ENCODE assay signal across 9 cellular contexts in the genomic region with DNA sequence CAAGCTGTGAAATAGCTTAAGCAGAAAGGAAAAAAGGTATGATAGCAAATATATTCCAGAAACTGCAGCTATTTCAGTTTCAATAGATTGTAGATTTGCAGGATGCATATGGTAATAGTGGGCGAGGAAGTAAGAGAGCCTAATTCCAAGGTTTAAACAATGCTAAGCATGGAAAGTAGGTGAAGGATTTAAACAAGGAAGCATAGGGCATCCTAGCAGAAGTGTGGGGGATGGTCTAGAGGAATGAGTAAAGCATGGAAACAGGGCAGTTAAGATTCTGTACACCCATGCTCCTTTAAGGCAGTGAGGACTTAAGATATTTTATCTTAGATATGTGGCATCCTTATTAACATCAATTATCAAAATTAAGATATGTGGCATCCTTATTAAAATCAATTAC. TPM values are rescaled to one million over a fixed set of nuclear protein-coding genes. Genes with fewer than 3 reads are reported as not detected.
DNase-seq lines count a peak whose midpoint lies in the region; ATAC-seq, FAIRE-seq and TF ChIP-seq lines count a peak whose summit lies in the region.
"Had no signal": no experiment of that assay in that cellular context is flagged by ENCODE, and none has a peak within 500 bp of the region (broad histone marks: within the 10 kb centered on the region; RNA-seq: fewer than 3 reads in every experiment).

No MANE protein-coding gene starts in this region.

- H3K27me3 ChIP-seq in cardiac muscle cell (no peaks in the 10 kb centered on the region), thoracic aorta (replicated peaks; ENCODE audit: insufficient read depth) (no peaks in the 10 kb centered on the region), left lung (no peaks in the 10 kb centered on the region)

- H3K4me3 ChIP-seq in cardiac muscle cell (peak overlapping the region; percentile 58), kidney (ENCODE audit: low read length in 2 of 2) (peak overlapping the region; percentile 92 to 95), thoracic aorta (peak overlapping the region; percentile 96), left lung (peak overlapping the region in 1 of 2 donors; percentile 97)

- H3K36me3 Mint-ChIP-seq in activated T-helper 1 cell treated with anti-CD3 and anti-CD28 coated beads, Interleukin-12 subunit alpha, Interleukin-12 subunit beta, Interleukin-2, Interleukin-4 antibody, amounts not matched to agents 30 ng/mL and 10 ng/mL and 1 ng/mL, durations not matched to agents 14 hours and 24 hours and 36 hours (ENCODE audit: low read depth), result peaks cover 36% of the 10 kb centered on the region

- ATAC-seq in Right ventricle myocardium inferior (no peak), thoracic aorta (ENCODE audit: insufficient number of reproducible peaks, low FRiP score, low read depth) (no peak), HG03108 (IDR thresholded peaks at IDR 0.05; ENCODE audit: unreplicated experiment) (no peak), left lung (no peak)

- H3K4me3 Mint-ChIP-seq in activated T-helper 1 cell treated with anti-CD3 and anti-CD28 coated beads, Interleukin-12 subunit alpha, Interleukin-12 subunit beta, Interleukin-2, Interleukin-4 antibody, amounts not matched to agents 30 ng/mL and 10 ng/mL and 1 ng/mL, durations not matched to agents 14 hours and 24 hours and 36 hours, result peak overlapping the region; percentile 94

- TF ChIP-seq CTCF in cardiac muscle cell (IDR thresholded peaks at IDR 0.05; ENCODE audit: low read depth, low read length) (no peak), kidney (IDR thresholded peaks at IDR 0.05; ENCODE audit: borderline replicate concordance, extremely low read depth, insufficient read depth) (no peak), thoracic aorta (IDR thresholded peaks at IDR 0.05) (no peak), left lung (IDR thresholded peaks at IDR 0.05) (no peak)

- peaks cover 49% of the 10 kb centered on the region for H3K4me1 Mint-ChIP-seq in activated T-helper 1 cell treated with anti-CD3 and anti-CD28 coated beads, Interleukin-12 subunit alpha, Interleukin-12 subunit beta, Interleukin-2, Interleukin-4 antibody, amounts not matched to agents 30 ng/mL and 10 ng/mL and 1 ng/mL, durations not matched to agents 14 hours and 24 hours and 36 hours (ENCODE audit: low read depth)

- no peak for FAIRE-seq in kidney (lab: Jason Lieb, UNC)

- H3K36me3 ChIP-seq in cardiac muscle cell, result peaks cover 9% of the 10 kb centered on the region
- peaks cover 0 to 8% of the 10 kb centered on the region in 2 donors for H3K36me3 ChIP-seq in kidney (ENCODE audit: control insufficient read depth in 1 of 2, insufficient read depth in 2 of 2, low read length in 2 of 2)
- H3K36me3 ChIP-seq in thoracic aorta, result no peaks in the 10 kb centered on the region
- peaks cover 0 to 18% of the 10 kb centered on the region in 2 donors for H3K36me3 ChIP-seq in left lung

- intact Hi-C loops in Right ventricle myocardium inferior (cut with DNase I), result no loop called here
- intact Hi-C loops in activated T-helper 1 cell treated with anti-CD3 and anti-CD28 coated beads, Interleukin-12 subunit alpha, Interleukin-12 subunit beta, Interleukin-2, Interleukin-4 antibody, amounts not matched to agents 30 ng/mL and 10 ng/mL and 1 ng/mL, durations not matched to agents 14 hours and 24 hours and 36 hours (cut with micrococcal nuclease), result loop anchor here (1.0 to 2.0 kb wide), 3 partner anchors 9 to 367 kb away; no protein-coding TSS in a partner anchor
- intact Hi-C loops in kidney (cut with DNase I), result no loop called here
- intact Hi-C loops in left lung (cut with DNase I), result no loop called here

- peaks cover 2% of the 10 kb centered on the region for H3K9me3 Mint-ChIP-seq in activated T-helper 1 cell treated with anti-CD3 and anti-CD28 coated beads, Interleukin-12 subunit alpha, Interleukin-12 subunit beta, Interleukin-2, Interleukin-4 antibody, amounts not matched to agents 30 ng/mL and 10 ng/mL and 1 ng/mL, durations not matched to agents 14 hours and 24 hours and 36 hours

- H3K27me3 Mint-ChIP-seq in activated T-helper 1 cell treated with anti-CD3 and anti-CD28 coated beads, Interleukin-12 subunit alpha, Interleukin-12 subunit beta, Interleukin-2, Interleukin-4 antibody, amounts not matched to agents 30 ng/mL and 10 ng/mL and 1 ng/mL, durations not matched to agents 14 hours and 24 hours and 36 hours (ENCODE audit: insufficient read depth), result no peaks in the 10 kb centered on the region

- H3K27ac ChIP-seq in cardiac muscle cell, result peak overlapping the region; percentile 57
- peak overlapping the region; percentile 54 to 66 for H3K27ac ChIP-seq in kidney (ENCODE audit: low read depth in 2 of 2, low read length in 2 of 2)
- H3K27ac ChIP-seq in thoracic aorta, result no peak overlapping the region
- peak overlapping the region in 1 of 2 donors; percentile 99 for H3K27ac ChIP-seq in left lung

- DNase-seq in cardiac muscle cell (ENCODE audit: low read depth in 1 of 2, low spot score in 1 of 2), result peak; percentile 25 to 30
- no peak for DNase-seq in Right ventricle myocardium inferior (ENCODE audit: missing footprints)
- no peak for DNase-seq in activated T-helper 1 cell treated with anti-CD3 and anti-CD28 coated beads, Interleukin-12 subunit alpha, Interleukin-12 subunit beta, Interleukin-2, Interleukin-4 antibody, amounts not matched to agents 30 ng/mL and 10 ng/mL and 1 ng/mL, durations not matched to agents 14 hours and 24 hours and 36 hours (ENCODE audit: low spot score)
- no peak for DNase-seq in kidney
- no peak for DNase-seq in thoracic aorta (ENCODE audit: low spot score)
- DNase-seq in activated effector memory CD4-positive, alpha-beta T cell treated with Interleukin-2 at 50 U/mL for 16 hours, result no peak
- no peak for DNase-seq in left lung
- DNase-seq: KG1 had no signal

- peak overlapping the region; percentile 59 for H3K27ac Mint-ChIP-seq in activated T-helper 1 cell treated with anti-CD3 and anti-CD28 coated beads, Interleukin-12 subunit alpha, Interleukin-12 subunit beta, Interleukin-2, Interleukin-4 antibody, amounts not matched to agents 30 ng/mL and 10 ng/mL and 1 ng/mL, durations not matched to agents 14 hours and 24 hours and 36 hours

- H3K9ac ChIP-seq in kidney (ENCODE audit: low read length in 2 of 2), result peak overlapping the region; percentile 68 to 98

- H3K4me1 ChIP-seq in cardiac muscle cell (ENCODE audit: low read depth) (peaks cover 41% of the 10 kb centered on the region), kidney (ENCODE audit: control insufficient read depth in 1 of 2, insufficient read depth in 1 of 2, low read depth in 1 of 2, low read length in 2 of 2) (peaks cover 6 to 14% of the 10 kb centered on the region in 2 donors), thoracic aorta (ENCODE audit: control insufficient read depth in 1 of 2, low read depth in 2 of 2) (peaks cover 14 to 41% of the 10 kb centered on the region in 2 donors), left lung (peaks cover 20 to 75% of the 10 kb centered on the region in 2 donors)

- H3K9me3 ChIP-seq in cardiac muscle cell (ENCODE audit: low read depth) (no peaks in the 10 kb centered on the region), kidney (ENCODE audit: control insufficient read depth in 1 of 2, low read length in 2 of 2) (no peaks in the 10 kb centered on the region), thoracic aorta (no peaks in the 10 kb centered on the region), left lung (no peaks in the 10 kb centered on the region)

RNA-seq across cellular contexts. Expression of gene IVNS1ABP, which starts 2.6 kb away (rescaled TPM):
- total RNA-seq in cardiac muscle cell (35.2 and 48.8 TPM in 2 replicates), Right ventricle myocardium inferior (59.0 TPM), kidney (198 TPM), thoracic aorta (10 to 100 TPM; 44.0 to 72.0 TPM), left lung (100 to 1,000 TPM in 1 of 2 donors, 10 to 100 TPM in 1; 74.3 to 134 TPM)
- polyA plus RNA-seq in cardiac muscle cell (49.6 and 66.8 TPM in 2 replicates), kidney (ENCODE audit: insufficient read depth, low read depth, low replicate concordance) (115 TPM)
- 207 and 225 TPM in 2 replicates for total RNA-seq in activated T-helper 1 cell treated with anti-CD3 and anti-CD28 coated beads, Interleukin-12 subunit alpha, Interleukin-12 subunit beta, Interleukin-2, Interleukin-4 antibody, amounts not matched to agents 30 ng/mL and 10 ng/mL and 1 ng/mL, durations not matched to agents 14 hours and 24 hours and 36 hours

Comparison
In these comparisons a context has a peak if more than half of its experiments do, and no peak if none do; other contexts are left out.
1. DNase-seq: peak in cardiac muscle cell (2 of 2); none in Right ventricle myocardium inferior (single experiment), activated T-helper 1 cell treated with anti-CD3 and anti-CD28 coated beads, Interleukin-12 subunit alpha, Interleukin-12 subunit beta, Interleukin-2, Interleukin-4 antibody, amounts not matched to agents 30 ng/mL and 10 ng/mL and 1 ng/mL, durations not matched to agents 14 hours and 24 hours and 36 hours (single experiment), kidney (single experiment), thoracic aorta (single experiment), activated effector memory CD4-positive, alpha-beta T cell treated with Interleukin-2 at 50 U/mL for 16 hours (single experiment) and left lung (0 of 2).
2. H3K27ac ChIP-seq: peak in cardiac muscle cell (single experiment) and kidney (2 of 2); none in thoracic aorta (0 of 2).